21 cellular contexts compared by ENCODE assay signal in genomic region chr3:186275436-186275835, GRCh38.
"Had no signal": no experiment of that assay in that cellular context is flagged by ENCODE, and none has a peak within 500 bp of the region (broad histone marks: within the 10 kb centered on the region; RNA-seq: fewer than 3 reads in every experiment).

No MANE protein-coding gene starts in this region.

- H3K27me3 ChIP-seq: heart right ventricle, left lung had no signal

- H3K36me3 ChIP-seq: lower lobe of right lung had no signal

- DNase-seq: cortex of kidney; effector CD8-positive, alpha-beta T cell; effector memory CD8-positive, alpha-beta T cell; endodermal cell; erythroblast; foreskin keratinocyte; glutamatergic neuron; head of caudate nucleus; heart right ventricle; hypothalamus; left cardiac atrium; left lung; left ventricle myocardium superior; lower lobe of right lung; mesenchymal stem cell; mucosa of descending colon; naive B cell had no signal

- H3K4me1 Mint-ChIP-seq: endodermal cell, mesothelial cell of epicardium had no signal

- H3K4me3 Mint-ChIP-seq: dendritic cell treated with granulocyte-macrophage colony-stimulating factor and Interleukin-4, amounts not matched to agents 40 ng/mL and 50 ng/mL, for 4 days; effector memory CD8-positive, alpha-beta T cell; endodermal cell; mesothelial cell of epicardium; naive B cell had no signal

- H3K4me1 ChIP-seq: foreskin keratinocyte, left lung, lower lobe of right lung had no signal

- H3K36me3 Mint-ChIP-seq: mesothelial cell of epicardium, naive B cell had no signal

- H3K27me3 Mint-ChIP-seq: dendritic cell treated with granulocyte-macrophage colony-stimulating factor and Interleukin-4, amounts not matched to agents 40 ng/mL and 50 ng/mL, for 4 days had no signal

- H3K9me3 Mint-ChIP-seq: dendritic cell treated with granulocyte-macrophage colony-stimulating factor and Interleukin-4, amounts not matched to agents 40 ng/mL and 50 ng/mL, for 4 days; effector memory CD8-positive, alpha-beta T cell; endodermal cell; mesothelial cell of epicardium had no signal

- ATAC-seq: effector memory CD8-positive, alpha-beta T cell; esophagus mucosa; foreskin keratinocyte; heart right ventricle; left cardiac atrium; left lung; left ventricle myocardium superior; lower lobe of right lung; mucosa of descending colon had no signal

- H3K27ac Mint-ChIP-seq: dendritic cell treated with granulocyte-macrophage colony-stimulating factor and Interleukin-4, amounts not matched to agents 40 ng/mL and 50 ng/mL, for 4 days; effector memory CD8-positive, alpha-beta T cell; endodermal cell; mesothelial cell of epicardium had no signal

- H3K4me3 ChIP-seq: heart right ventricle, left lung, lower lobe of right lung, mucosa of descending colon had no signal

- H3K27ac ChIP-seq: epithelial cell of prostate, foreskin keratinocyte, heart right ventricle, left lung, lower lobe of right lung had no signal

- H3K9me3 ChIP-seq: heart right ventricle, left lung, lower lobe of right lung, mucosa of descending colon had no signal
